14 cellular contexts compared by ENCODE assay signal in the genomic region with DNA sequence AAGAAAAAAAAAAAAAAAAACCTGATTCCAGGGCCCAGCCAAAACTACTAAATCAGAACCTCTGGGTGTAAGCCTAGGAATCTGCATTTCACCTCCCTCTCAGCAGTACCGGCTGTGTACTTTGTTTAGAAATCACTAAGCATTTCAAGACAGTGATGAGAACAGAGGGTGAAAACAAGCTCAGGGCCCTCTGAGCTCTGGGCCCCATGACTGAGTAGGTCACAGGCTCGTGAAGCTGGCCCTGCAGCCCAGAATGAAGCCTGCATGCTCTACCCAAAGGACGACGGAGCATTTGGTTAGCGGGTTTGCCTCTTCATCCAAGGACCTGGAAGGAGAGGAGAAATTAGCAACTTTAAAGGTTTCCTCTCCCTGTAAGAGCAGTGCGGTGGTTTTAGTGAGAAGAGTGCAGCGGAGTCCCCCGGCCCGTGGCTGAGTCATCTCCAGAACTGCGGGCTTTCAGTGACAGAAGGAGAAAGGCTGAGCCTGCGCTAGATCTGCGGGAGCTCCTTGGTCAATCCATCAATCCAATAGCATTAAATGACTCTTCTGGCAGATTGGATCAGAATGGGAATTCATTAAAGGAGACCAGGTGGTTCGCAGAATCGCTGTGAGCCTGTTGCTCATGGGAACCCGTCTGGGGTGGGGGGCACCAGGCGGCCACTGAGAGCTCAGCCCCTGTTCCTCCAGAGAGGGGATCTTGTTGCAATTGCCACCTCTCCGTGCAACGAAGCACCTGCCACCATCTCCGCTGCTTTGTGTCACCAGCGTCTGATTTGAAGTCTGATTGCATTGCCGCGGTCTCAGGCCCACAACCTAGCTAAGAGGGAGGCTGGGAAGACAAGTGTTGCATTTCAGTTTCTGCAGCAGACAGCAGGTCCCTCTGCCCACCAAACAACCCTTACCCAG. TPM values are rescaled to one million over a fixed set of nuclear protein-coding genes. Genes with fewer than 3 reads are reported as not detected.
DNase-seq lines count a peak whose midpoint lies in the region; ATAC-seq and TF ChIP-seq lines count a peak whose summit lies in the region.
"Had no signal": no experiment of that assay in that cellular context is flagged by ENCODE, and none has a peak within 500 bp of the region (broad histone marks: within the 10 kb centered on the region; RNA-seq: fewer than 3 reads in every experiment).

No MANE protein-coding gene starts in this region.

- H3K4me1 ChIP-seq in CD8-positive, alpha-beta T cell (ENCODE audit: insufficient read depth, low read length), result no peaks in the 10 kb centered on the region
- no peaks in the 10 kb centered on the region for H3K4me1 ChIP-seq in upper lobe of right lung
- H3K4me1 ChIP-seq: upper lobe of left lung had no signal

- H3K4me3 Mint-ChIP-seq in CD8-positive, alpha-beta T cell, result peak overlapping the region; percentile 45

- DNase-seq in CD8-positive, alpha-beta T cell, result peak in 3 of 7 experiments; percentile 23 to 26 (median 24)
- DNase-seq in GM20000 (ENCODE audit: low spot score) (peak; percentile 57), WERI-Rb-1 (peak; percentile 67), iPS-NIHi7 (ENCODE audit: extremely low spot score) (peak; percentile 10), upper lobe of right lung (no peak), anterior cingulate cortex (lab: John Stamatoyannopoulos, UW) (no peak)
- DNase-seq: NCI-H1436 treated with DMSO at 0.1 percent for 48 hours, upper lobe of left lung had no signal

- H3K36me3 Mint-ChIP-seq in CD8-positive, alpha-beta T cell, result no peaks in the 10 kb centered on the region

- no peak overlapping the region for H3K4me3 ChIP-seq in CD8-positive, alpha-beta T cell (ENCODE audit: low read depth, low read length)
- H3K4me3 ChIP-seq in WERI-Rb-1 (ENCODE audit: low read depth, low read length) (peak overlapping the region; percentile 10), upper lobe of right lung (no peak overlapping the region)
- H3K4me3 ChIP-seq: hepatocyte, smooth muscle cell, upper lobe of left lung had no signal

- TF ChIP-seq CTCF in CD8-positive, alpha-beta T cell (IDR thresholded peaks at IDR 0.05), result no peak
- no peak for TF ChIP-seq CTCF in GM20000 (IDR thresholded peaks at IDR 0.05; ENCODE audit: extremely low read depth, missing control alignments)
- TF ChIP-seq CTCF in WERI-Rb-1 (IDR thresholded peaks at IDR 0.05; ENCODE audit: low read depth, low read length), result no peak
- TF ChIP-seq CTCF in upper lobe of right lung (IDR thresholded peaks at IDR 0.05), result no peak

- H3K27me3 Mint-ChIP-seq in CD8-positive, alpha-beta T cell (ENCODE audit: low read depth), result no peaks in the 10 kb centered on the region

- H3K36me3 ChIP-seq in CD8-positive, alpha-beta T cell (ENCODE audit: insufficient read depth, low read length), result no peaks in the 10 kb centered on the region
- H3K36me3 ChIP-seq in WERI-Rb-1 (no peaks in the 10 kb centered on the region), upper lobe of right lung (no peaks in the 10 kb centered on the region)
- H3K36me3 ChIP-seq: upper lobe of left lung had no signal

- CTCF ChIA-PET in CD8-positive, alpha-beta T cell (lab: Charles Lee), result interaction anchor here (1.2 to 1.5 kb wide), 3 partner anchors 9 to 113 kb away, joined by 3 to 7 read pairs (median 4); no protein-coding TSS in a partner anchor

- H3K9me3 Mint-ChIP-seq in CD8-positive, alpha-beta T cell, result no peaks in the 10 kb centered on the region

- H3K27ac Mint-ChIP-seq in CD8-positive, alpha-beta T cell, result peak overlapping the region; percentile 27

- intact Hi-C loops in CD8-positive, alpha-beta T cell (cut with DNase I, micrococcal nuclease), result no loop called here
- intact Hi-C loops in upper lobe of right lung (cut with DNase I), result no loop called here

- H3K9me3 ChIP-seq in CD8-positive, alpha-beta T cell (ENCODE audit: low read length), result no peaks in the 10 kb centered on the region
- H3K9me3 ChIP-seq in WERI-Rb-1 (ENCODE audit: severe bottlenecking) (no peaks in the 10 kb centered on the region), upper lobe of right lung (no peaks in the 10 kb centered on the region)
- H3K9me3 ChIP-seq: upper lobe of left lung had no signal

- POLR2A ChIA-PET in CD8-positive, alpha-beta T cell (lab: Charles Lee), result no interaction called here

- H3K27me3 ChIP-seq in CD8-positive, alpha-beta T cell (ENCODE audit: insufficient read depth, low read length), result no peaks in the 10 kb centered on the region
- H3K27me3 ChIP-seq in WERI-Rb-1 (ENCODE audit: insufficient read depth, low read depth, severe bottlenecking), result no peaks in the 10 kb centered on the region
- no peaks in the 10 kb centered on the region for H3K27me3 ChIP-seq in upper lobe of right lung
- H3K27me3 ChIP-seq: hepatocyte, upper lobe of left lung had no signal

- peak; percentile 77 for ATAC-seq in CD8-positive, alpha-beta T cell
- ATAC-seq in HG02852 (IDR thresholded peaks at IDR 0.05; ENCODE audit: unreplicated experiment), result no peak
- ATAC-seq in upper lobe of right lung, result no peak
- ATAC-seq in HG02763 (IDR thresholded peaks at IDR 0.05; ENCODE audit: unreplicated experiment), result no peak

- no peak overlapping the region for H3K27ac ChIP-seq in CD8-positive, alpha-beta T cell (ENCODE audit: low read depth, low read length)
- H3K27ac ChIP-seq in WERI-Rb-1 (peak overlapping the region; percentile 38), upper lobe of right lung (no peak overlapping the region)
- H3K27ac ChIP-seq: C4-2B, hepatocyte, upper lobe of left lung had no signal

- H3K4me1 Mint-ChIP-seq in CD8-positive, alpha-beta T cell (ENCODE audit: low read depth), result peaks cover 17% of the 10 kb centered on the region

RNA-seq across cellular contexts. Expression of a gene that starts 7.3 kb away (rescaled TPM):
- total RNA-seq in CD8-positive, alpha-beta T cell, result not detected
- not detected for total RNA-seq in upper lobe of right lung
- total RNA-seq: H1, hepatocyte, smooth muscle cell, upper lobe of left lung had no signal

RNA-seq across cellular contexts. Expression of a gene that starts 16.2 kb away (rescaled TPM):
- total RNA-seq in CD8-positive, alpha-beta T cell, result under 1 TPM; 0.38 to 0.39 TPM
- not detected for total RNA-seq in upper lobe of right lung
- total RNA-seq: smooth muscle cell had no signal

RNA-seq across cellular contexts. Expression of a gene that starts 36.8 kb away (rescaled TPM):
- not detected for total RNA-seq in CD8-positive, alpha-beta T cell
- 0.46 TPM for total RNA-seq in upper lobe of right lung
- total RNA-seq: smooth muscle cell had no signal

RNA-seq across cellular contexts. Expression of a gene that starts 59.2 kb away (rescaled TPM):
- total RNA-seq in CD8-positive, alpha-beta T cell, result 100 to 1,000 TPM; 104 to 112 TPM
- total RNA-seq in upper lobe of right lung, result 31.9 TPM

Comparison
In these comparisons a context has a peak if more than half of its experiments do, and no peak if none do; other contexts are left out.
1. DNase-seq: peak in GM20000 (single experiment), WERI-Rb-1 (single experiment) and iPS-NIHi7 (single experiment); none in upper lobe of right lung (single experiment) and anterior cingulate cortex (0 of 58).